ENCODE assay signal across 31 cellular contexts in the genomic region with DNA sequence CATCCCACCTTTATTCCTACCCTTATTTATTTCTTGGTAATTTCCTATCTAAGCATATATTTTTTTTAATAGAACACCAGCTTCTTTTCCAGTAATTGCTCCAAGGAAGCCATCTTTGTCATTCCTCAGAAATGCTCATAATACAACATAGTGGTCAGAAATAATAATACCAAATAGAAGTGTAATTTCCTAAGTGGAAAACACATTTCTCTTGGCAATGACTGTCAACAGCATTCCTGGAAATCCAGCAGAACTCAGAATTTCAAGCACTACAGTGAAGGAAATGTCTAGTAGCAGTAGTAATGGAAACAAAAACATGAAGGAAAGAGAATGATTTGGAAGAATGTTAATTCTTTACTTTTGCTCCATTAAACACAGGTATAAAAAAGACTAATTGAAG. TPM values are rescaled to one million over a fixed set of nuclear protein-coding genes. Genes with fewer than 3 reads are reported as not detected.
A peak's percentile ranks its signal among the peaks of the same experiment; 100 is the strongest.
DNase-seq lines count a peak whose midpoint lies in the region; ATAC-seq and TF ChIP-seq lines count a peak whose summit lies in the region.
"Had no signal": no experiment of that assay in that cellular context is flagged by ENCODE, and none has a peak within 500 bp of the region (broad histone marks: within the 10 kb centered on the region; RNA-seq: fewer than 3 reads in every experiment).

No MANE protein-coding gene starts in this region.

- no peak for ATAC-seq in activated CD8-positive, alpha-beta memory T cell treated with anti-CD3 and anti-CD28 coated beads, Interleukin-2, amount 10 ng/mL, durations not matched to agents 7 days and 5 days
- ATAC-seq in T-cell (replicated peaks in 1 of 4) (no peak), GM18870 (IDR thresholded peaks at IDR 0.05; ENCODE audit: unreplicated experiment) (no peak)
- ATAC-seq: body of pancreas; left ventricle myocardium superior; sciatic nerve; stimulated activated naive CD8-positive, alpha-beta T cell treated with anti-CD3 and anti-CD28 coated beads, Interleukin-15, amount 100 ng/mL, for 72 hours had no signal

- H3K9me3 Mint-ChIP-seq in chondrocyte (ENCODE audit: low read depth) (peaks cover 21% of the 10 kb centered on the region), T-cell (peaks cover 3 to 18% (median 7%) of the 10 kb centered on the region in 3 donors)
- H3K9me3 Mint-ChIP-seq in activated CD8-positive, alpha-beta memory T cell treated with anti-CD3 and anti-CD28 coated beads, Interleukin-2, amount 10 ng/mL, durations not matched to agents 7 days and 5 days (ENCODE audit: low read depth): no peaks in the 10 kb centered on the region

- H3K27me3 Mint-ChIP-seq in chondrocyte (ENCODE audit: low read depth) (no peaks in the 10 kb centered on the region), T-cell (no peaks in the 10 kb centered on the region)
- no peaks in the 10 kb centered on the region for H3K27me3 Mint-ChIP-seq in activated CD8-positive, alpha-beta memory T cell treated with anti-CD3 and anti-CD28 coated beads, Interleukin-2, amount 10 ng/mL, durations not matched to agents 7 days and 5 days
- H3K27me3 Mint-ChIP-seq: activated B cell treated with CpG ODN at 0.5 μM for 24 hours; activated naive CD8-positive, alpha-beta T cell treated with anti-CD3 and anti-CD28 coated beads, Interleukin-2, amount 10 ng/mL, durations not matched to agents 7 days and 5 days; activated T-cell treated with anti-CD3 and anti-CD28 coated beads, Interleukin-2, amount 50 U/mL, for 24 hours; stimulated activated naive CD8-positive, alpha-beta T cell treated with anti-CD3 and anti-CD28 coated beads, Interleukin-15, amount 100 ng/mL, for 72 hours had no signal

- H3K36me3 Mint-ChIP-seq in chondrocyte (ENCODE audit: low read depth) (peaks cover 10% of the 10 kb centered on the region), T-cell (peaks cover 69% of the 10 kb centered on the region)
- peaks cover 35% of the 10 kb centered on the region for H3K36me3 Mint-ChIP-seq in activated CD8-positive, alpha-beta memory T cell treated with anti-CD3 and anti-CD28 coated beads, Interleukin-2, amount 10 ng/mL, durations not matched to agents 7 days and 5 days

- H3K4me1 Mint-ChIP-seq in chondrocyte (ENCODE audit: low read depth): peaks cover 61% of the 10 kb centered on the region
- H3K4me1 Mint-ChIP-seq in activated CD8-positive, alpha-beta memory T cell treated with anti-CD3 and anti-CD28 coated beads, Interleukin-2, amount 10 ng/mL, durations not matched to agents 7 days and 5 days: no peaks in the 10 kb centered on the region
- peaks cover 0 to 5% (median 4%) of the 10 kb centered on the region in 3 donors for H3K4me1 Mint-ChIP-seq in T-cell
- H3K4me1 Mint-ChIP-seq: activated B cell treated with CpG ODN at 0.5 μM for 24 hours; activated naive CD8-positive, alpha-beta T cell treated with anti-CD3 and anti-CD28 coated beads, Interleukin-2, amount 10 ng/mL, durations not matched to agents 7 days and 5 days; stimulated activated naive CD8-positive, alpha-beta T cell treated with anti-CD3 and anti-CD28 coated beads, Interleukin-15, amount 100 ng/mL, for 72 hours had no signal

- CTCF ChIA-PET in activated CD8-positive, alpha-beta memory T cell treated with anti-CD3 and anti-CD28 coated beads, Interleukin-2, amount 10 ng/mL, durations not matched to agents 7 days and 5 days (lab: Charles Lee): no interaction called here
- CTCF ChIA-PET in T-cell (lab: Charles Lee): no interaction called here

- H3K4me3 Mint-ChIP-seq in chondrocyte (ENCODE audit: unreplicated experiment) (no peak overlapping the region), T-cell (no peak overlapping the region)
- no peak overlapping the region for H3K4me3 Mint-ChIP-seq in activated CD8-positive, alpha-beta memory T cell treated with anti-CD3 and anti-CD28 coated beads, Interleukin-2, amount 10 ng/mL, durations not matched to agents 7 days and 5 days
- H3K4me3 Mint-ChIP-seq: activated B cell treated with CpG ODN at 0.5 μM for 24 hours; activated naive CD8-positive, alpha-beta T cell treated with anti-CD3 and anti-CD28 coated beads, Interleukin-2, amount 10 ng/mL, durations not matched to agents 7 days and 5 days; activated T-cell treated with anti-CD3 and anti-CD28 coated beads, Interleukin-2, amount 50 U/mL, for 24 hours; CD14-positive monocyte; mesothelial cell of epicardium; stimulated activated naive CD8-positive, alpha-beta T cell treated with anti-CD3 and anti-CD28 coated beads, Interleukin-15, amount 100 ng/mL, for 72 hours had no signal

- TF ChIP-seq CTCF in chondrocyte (IDR thresholded peaks at IDR 0.05): no peak

- H3K27ac Mint-ChIP-seq in chondrocyte (ENCODE audit: unreplicated experiment) (peak overlapping the region; percentile 84), T-cell (no peak overlapping the region)
- H3K27ac Mint-ChIP-seq in activated CD8-positive, alpha-beta memory T cell treated with anti-CD3 and anti-CD28 coated beads, Interleukin-2, amount 10 ng/mL, durations not matched to agents 7 days and 5 days: no peak overlapping the region
- H3K27ac Mint-ChIP-seq: activated B cell treated with CpG ODN at 0.5 μM for 24 hours; activated naive CD8-positive, alpha-beta T cell treated with anti-CD3 and anti-CD28 coated beads, Interleukin-2, amount 10 ng/mL, durations not matched to agents 7 days and 5 days; activated T-cell treated with anti-CD3 and anti-CD28 coated beads, Interleukin-2, amount 50 U/mL, for 24 hours; mesothelial cell of epicardium; stimulated activated naive CD8-positive, alpha-beta T cell treated with anti-CD3 and anti-CD28 coated beads, Interleukin-15, amount 100 ng/mL, for 72 hours had no signal

- POLR2A ChIA-PET in T-cell (lab: Charles Lee): no interaction called here

- peak; percentile 25 for DNase-seq in GM03348 (ENCODE audit: low spot score)
- DNase-seq in chondrocyte (ENCODE audit: low spot score): no peak
- peak; percentile 9 for DNase-seq in hepatic stellate cell (ENCODE audit: low spot score)
- DNase-seq in stromal cell of bone marrow (ENCODE audit: low read depth): peak; percentile 34
- no peak for DNase-seq in activated CD8-positive, alpha-beta memory T cell treated with anti-CD3 and anti-CD28 coated beads, Interleukin-2, amount 10 ng/mL, durations not matched to agents 7 days and 5 days
- no peak for DNase-seq in T-cell
- DNase-seq in SW480 (ENCODE audit: low spot score): no peak
- DNase-seq: activated B cell treated with CpG ODN at 0.5 μM for 24 hours; activated CD4-positive, alpha-beta T cell treated with anti-CD3 and anti-CD28 coated beads, Interleukin-2, amount 50 U/mL, for 1 hour; activated gamma-delta T cell treated with Interleukin-2 at 50 U/mL for 16 hours; activated naive CD8-positive, alpha-beta T cell treated with anti-CD3 and anti-CD28 coated beads, Interleukin-2, amount 10 ng/mL, durations not matched to agents 7 days and 5 days; activated T-cell treated with anti-CD3 and anti-CD28 coated beads, Interleukin-2, amount 50 U/mL, for 24 hours; body of pancreas; DMS79; GF-D8; KG1; left ventricle myocardium superior; MM.1S; NCI-H1417; NCI-H2029; NCI-H526; NK-92 treated with Interleukin-12 subunit alpha and Interleukin-12 subunit beta, amount 100 ng/mL, for 24 hours; stimulated activated CD4-positive, alpha-beta T cell treated with anti-CD3 and anti-CD28 coated beads, Interleukin-12 subunit alpha, Interleukin-12 subunit beta, amount 100 ng/mL, for 4 hours; stimulated activated CD4-positive, alpha-beta T cell treated with anti-CD3 and anti-CD28 coated beads, Interleukin-2, amount 100 ng/mL, for 48 hours; stimulated activated naive CD8-positive, alpha-beta T cell treated with anti-CD3 and anti-CD28 coated beads, Interleukin-15, amount 100 ng/mL, for 72 hours; thyroid gland had no signal

RNA-seq across cellular contexts. Expression of a gene that starts 56.6 kb away (rescaled TPM):
- total RNA-seq in chondrocyte (10.9 to 12.8 TPM (median 12.6 TPM) in 3 replicates), T-cell (under 1 TPM; 0.10 to 0.51 (median 0.16) TPM)
- not detected for total RNA-seq in activated CD8-positive, alpha-beta memory T cell treated with anti-CD3 and anti-CD28 coated beads, Interleukin-2, amount 10 ng/mL, durations not matched to agents 7 days and 5 days
- total RNA-seq: activated naive CD8-positive, alpha-beta T cell treated with anti-CD3 and anti-CD28 coated beads, Interleukin-2, amount 10 ng/mL, durations not matched to agents 7 days and 5 days; T-helper 1 cell treated with Interleukin-12 subunit alpha and Interleukin-12 subunit beta and Interleukin-4 antibody, amounts not matched to agents 30 ng/mL and 1 ng/mL, for 36 hours had no signal

Comparison
In these comparisons a context has a peak if more than half of its experiments do, and no peak if none do; other contexts are left out.
1. DNase-seq: peak in GM03348 (single experiment), hepatic stellate cell (single experiment) and stromal cell of bone marrow (single experiment); none in chondrocyte (single experiment), activated CD8-positive, alpha-beta memory T cell treated with anti-CD3 and anti-CD28 coated beads, Interleukin-2, amount 10 ng/mL, durations not matched to agents 7 days and 5 days (single experiment), T-cell (0 of 34) and SW480 (single experiment).